8 cellular contexts compared by ENCODE assay signal in the genomic region with DNA sequence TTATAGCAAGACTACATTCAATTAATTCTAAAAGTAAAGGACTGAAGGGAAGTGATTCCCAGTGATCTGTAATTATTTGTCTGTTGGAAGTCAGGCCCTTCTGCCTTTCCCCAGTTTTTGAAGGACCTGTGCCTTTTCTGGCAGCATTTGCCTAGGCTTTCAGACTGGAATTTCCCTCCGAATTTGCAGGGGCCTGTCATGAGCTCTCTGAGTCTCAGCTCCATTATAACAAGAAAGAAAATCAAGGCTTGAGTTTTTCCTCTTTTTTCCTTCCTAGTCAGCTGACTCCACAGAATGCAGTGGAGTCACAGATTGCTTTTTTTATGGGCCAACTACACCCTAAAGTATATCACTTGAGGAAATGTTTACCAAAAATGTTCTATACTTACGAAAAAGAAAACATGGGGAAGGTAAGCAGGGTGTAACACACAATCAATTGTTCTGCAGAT. TPM values are rescaled to one million over a fixed set of nuclear protein-coding genes. Genes with fewer than 3 reads are reported as not detected.
DNase-seq lines count a peak whose midpoint lies in the region; ATAC-seq and TF ChIP-seq lines count a peak whose summit lies in the region.

No MANE protein-coding gene starts in this region.

- H3K36me3 ChIP-seq in testis (ENCODE audit: low read depth, missing control alignments) = no peaks in the 10 kb centered on the region

- H3K9me3 Mint-ChIP-seq in activated CD4-positive, alpha-beta T cell treated with anti-CD3 and anti-CD28 coated beads, Interleukin-2, amount 10 ng/mL, durations not matched to agents 7 days and 5 days = no peaks in the 10 kb centered on the region
- H3K9me3 Mint-ChIP-seq in activated CD8-positive, alpha-beta T cell treated with anti-CD3 and anti-CD28 coated beads for 36 hours = no peaks in the 10 kb centered on the region

- H3K36me3 Mint-ChIP-seq in activated CD4-positive, alpha-beta T cell treated with anti-CD3 and anti-CD28 coated beads, Interleukin-2, amount 10 ng/mL, durations not matched to agents 7 days and 5 days (ENCODE audit: low read depth) = no peaks in the 10 kb centered on the region
- no peaks in the 10 kb centered on the region for H3K36me3 Mint-ChIP-seq in activated CD8-positive, alpha-beta T cell treated with anti-CD3 and anti-CD28 coated beads for 36 hours (ENCODE audit: low read depth)

- TF ChIP-seq POLR2A in testis (IDR thresholded peaks at IDR 0.05) = no peak

- H3K27ac ChIP-seq in testis = no peak overlapping the region

- H3K9me3 ChIP-seq in testis = no peaks in the 10 kb centered on the region

- no peaks in the 10 kb centered on the region for H3K4me1 ChIP-seq in testis

- peak overlapping the region; percentile 51 to 54 for H3K4me3 ChIP-seq in testis

- intact Hi-C loops in activated CD8-positive, alpha-beta T cell treated with anti-CD3 and anti-CD28 coated beads for 36 hours (cut with micrococcal nuclease) = no loop called here
- intact Hi-C loops in testis (cut with DNase I; ENCODE audit: low total_unique reads) = no loop called here

- WGBS in testis, 2 donors = 6% methylated on average over 2 of the region's 2 CpGs

- no peak overlapping the region for H3K27ac Mint-ChIP-seq in activated CD4-positive, alpha-beta T cell treated with anti-CD3 and anti-CD28 coated beads, Interleukin-2, amount 10 ng/mL, durations not matched to agents 7 days and 5 days
- no peak overlapping the region for H3K27ac Mint-ChIP-seq in activated CD8-positive, alpha-beta T cell treated with anti-CD3 and anti-CD28 coated beads for 36 hours

- no peak for ATAC-seq in activated CD8-positive, alpha-beta T cell treated with anti-CD3 and anti-CD28 coated beads for 36 hours
- ATAC-seq in GM21515 (IDR thresholded peaks at IDR 0.05; ENCODE audit: unreplicated experiment) = no peak

- no peak for TF ChIP-seq CTCF in activated CD8-positive, alpha-beta T cell treated with anti-CD3 and anti-CD28 coated beads for 36 hours (IDR thresholded peaks at IDR 0.05)
- TF ChIP-seq CTCF in testis (IDR thresholded peaks at IDR 0.05) = no peak

- peaks cover 48% of the 10 kb centered on the region for H3K27me3 Mint-ChIP-seq in activated CD4-positive, alpha-beta T cell treated with anti-CD3 and anti-CD28 coated beads, Interleukin-2, amount 10 ng/mL, durations not matched to agents 7 days and 5 days
- H3K27me3 Mint-ChIP-seq in activated CD8-positive, alpha-beta T cell treated with anti-CD3 and anti-CD28 coated beads for 36 hours = peaks cover 60% of the 10 kb centered on the region

- peak overlapping the region; percentile 48 for H3K4me3 Mint-ChIP-seq in activated CD4-positive, alpha-beta T cell treated with anti-CD3 and anti-CD28 coated beads, Interleukin-2, amount 10 ng/mL, durations not matched to agents 7 days and 5 days
- H3K4me3 Mint-ChIP-seq in activated CD8-positive, alpha-beta T cell treated with anti-CD3 and anti-CD28 coated beads for 36 hours = peak overlapping the region; percentile 48

- DNase-seq in activated CD4-positive, alpha-beta T cell treated with anti-CD3 and anti-CD28 coated beads, Interleukin-2, amount 10 ng/mL, durations not matched to agents 7 days and 5 days = no peak
- DNase-seq in activated CD4-positive, alpha-beta T cell treated with anti-CD3 and anti-CD28 coated beads for 4 hours = no peak
- DNase-seq in activated CD8-positive, alpha-beta T cell treated with anti-CD3 and anti-CD28 coated beads for 36 hours = no peak
- peak; percentile 23 for DNase-seq in iris pigment epithelial cell (ENCODE audit: low read depth)
- no peak for DNase-seq in testis
- no peak for DNase-seq in inferior parietal cortex (ENCODE audit: extremely low spot score)
- no peak for DNase-seq in activated effector memory CD4-positive, alpha-beta T cell treated with Interleukin-2 at 50 U/mL for 16 hours

- no peaks in the 10 kb centered on the region for H3K27me3 ChIP-seq in testis

- CTCF ChIA-PET in activated CD4-positive, alpha-beta T cell treated with anti-CD3 and anti-CD28 coated beads, Interleukin-2, amount 10 ng/mL, durations not matched to agents 7 days and 5 days (lab: Charles Lee) = interaction anchor here (0.5 to 1.3 kb wide), 2 partner anchors 14 to 476 kb away, joined by 3 to 4 read pairs; no protein-coding TSS in a partner anchor
- CTCF ChIA-PET in activated CD8-positive, alpha-beta T cell treated with anti-CD3 and anti-CD28 coated beads for 36 hours (lab: Charles Lee) = no interaction called here

- POLR2A ChIA-PET in activated CD4-positive, alpha-beta T cell treated with anti-CD3 and anti-CD28 coated beads, Interleukin-2, amount 10 ng/mL, durations not matched to agents 7 days and 5 days (lab: Charles Lee) = no interaction called here
- POLR2A ChIA-PET in activated CD8-positive, alpha-beta T cell treated with anti-CD3 and anti-CD28 coated beads for 36 hours (lab: Charles Lee) = interaction anchor here (0.6 kb wide), 1 partner anchor 268 kb away, joined by 3 read pairs; no protein-coding TSS in a partner anchor

- H3K4me1 Mint-ChIP-seq in activated CD4-positive, alpha-beta T cell treated with anti-CD3 and anti-CD28 coated beads, Interleukin-2, amount 10 ng/mL, durations not matched to agents 7 days and 5 days = peaks cover 4% of the 10 kb centered on the region
- H3K4me1 Mint-ChIP-seq in activated CD8-positive, alpha-beta T cell treated with anti-CD3 and anti-CD28 coated beads for 36 hours (ENCODE audit: low read depth) = peaks cover 4% of the 10 kb centered on the region

RNA-seq across cellular contexts. Expression of a gene that starts 1.1 kb away (rescaled TPM):
- not detected for total RNA-seq in activated CD4-positive, alpha-beta T cell treated with anti-CD3 and anti-CD28 coated beads, Interleukin-2, amount 10 ng/mL, durations not matched to agents 7 days and 5 days
- not detected for total RNA-seq in activated CD8-positive, alpha-beta T cell treated with anti-CD3 and anti-CD28 coated beads for 36 hours
- total RNA-seq in testis = 1 to 10 TPM; 2.3 to 4.4 TPM
- polyA plus RNA-seq in testis (ENCODE audit: insufficient read depth, low read depth, low replicate concordance) = 1.3 TPM
